Comparison of ENCODE assay signal across 2 cellular contexts in genomic region chr3:100399341-100400071, GRCh38.
TF ChIP-seq lines count a peak whose summit lies in the region.

No MANE protein-coding gene starts in this region.

TF ChIP-seq in SK-N-SH, 30 proteins besides CTCF, POLR2A, EP300 and RAD21 (continued from another document):
- TF ChIP-seq USF2 (IDR thresholded peaks at IDR 0.05; ENCODE audit: borderline replicate concordance, low read depth, low read length) (no peak), FOXM1 (IDR thresholded peaks at IDR 0.05; ENCODE audit: low read depth) (no peak), PBX3 (IDR thresholded peaks at IDR 0.05) (no peak), MAX (IDR thresholded peaks at IDR 0.05; ENCODE audit: low read depth) (no peak), NRF1 (IDR thresholded peaks at IDR 0.05; ENCODE audit: low read depth, low read length) (no peak), ELF1 (IDR thresholded peaks at IDR 0.05) (no peak), FOSL2 (IDR thresholded peaks at IDR 0.05; ENCODE audit: borderline replicate concordance, low read depth) (no peak)

TF ChIP-seq in SK-N-SH treated with all-trans-retinoic acid at 6 μM for 48 hours, 23 proteins besides CTCF, POLR2A, EP300 and RAD21 (continued from another document):
- no peak for TF ChIP-seq POU6F1 (CRISPR knock-in tag; IDR thresholded peaks at IDR 0.05; ENCODE audit: borderline replicate concordance, low read depth)
- TF ChIP-seq TOX (CRISPR knock-in tag; IDR thresholded peaks at IDR 0.05; ENCODE audit: borderline replicate concordance), result no peak
- TF ChIP-seq RARB (CRISPR knock-in tag; IDR thresholded peaks at IDR 0.05), result no peak
- no peak for TF ChIP-seq BACH2 (CRISPR knock-in tag; IDR thresholded peaks at IDR 0.05; ENCODE audit: borderline replicate concordance)
- TF ChIP-seq ISL1 (CRISPR knock-in tag; IDR thresholded peaks at IDR 0.05), result no peak
- TF ChIP-seq CSDC2 (CRISPR knock-in tag; IDR thresholded peaks at IDR 0.05), result no peak
- no peak for TF ChIP-seq ESRRG (CRISPR knock-in tag; IDR thresholded peaks at IDR 0.05)
- TF ChIP-seq TSHZ2 (CRISPR knock-in tag; IDR thresholded peaks at IDR 0.05), result no peak
- TF ChIP-seq CSRNP3 (CRISPR knock-in tag; IDR thresholded peaks at IDR 0.05), result no peak
- no peak for TF ChIP-seq PATZ1 (CRISPR knock-in tag; IDR thresholded peaks at IDR 0.05; ENCODE audit: borderline replicate concordance)
- TF ChIP-seq OSR1 (CRISPR knock-in tag; IDR thresholded peaks at IDR 0.05), result no peak
- no peak for TF ChIP-seq ZC3H10 (CRISPR knock-in tag; IDR thresholded peaks at IDR 0.05)
